1 cellular context compared by ENCODE assay signal in the genomic region with DNA sequence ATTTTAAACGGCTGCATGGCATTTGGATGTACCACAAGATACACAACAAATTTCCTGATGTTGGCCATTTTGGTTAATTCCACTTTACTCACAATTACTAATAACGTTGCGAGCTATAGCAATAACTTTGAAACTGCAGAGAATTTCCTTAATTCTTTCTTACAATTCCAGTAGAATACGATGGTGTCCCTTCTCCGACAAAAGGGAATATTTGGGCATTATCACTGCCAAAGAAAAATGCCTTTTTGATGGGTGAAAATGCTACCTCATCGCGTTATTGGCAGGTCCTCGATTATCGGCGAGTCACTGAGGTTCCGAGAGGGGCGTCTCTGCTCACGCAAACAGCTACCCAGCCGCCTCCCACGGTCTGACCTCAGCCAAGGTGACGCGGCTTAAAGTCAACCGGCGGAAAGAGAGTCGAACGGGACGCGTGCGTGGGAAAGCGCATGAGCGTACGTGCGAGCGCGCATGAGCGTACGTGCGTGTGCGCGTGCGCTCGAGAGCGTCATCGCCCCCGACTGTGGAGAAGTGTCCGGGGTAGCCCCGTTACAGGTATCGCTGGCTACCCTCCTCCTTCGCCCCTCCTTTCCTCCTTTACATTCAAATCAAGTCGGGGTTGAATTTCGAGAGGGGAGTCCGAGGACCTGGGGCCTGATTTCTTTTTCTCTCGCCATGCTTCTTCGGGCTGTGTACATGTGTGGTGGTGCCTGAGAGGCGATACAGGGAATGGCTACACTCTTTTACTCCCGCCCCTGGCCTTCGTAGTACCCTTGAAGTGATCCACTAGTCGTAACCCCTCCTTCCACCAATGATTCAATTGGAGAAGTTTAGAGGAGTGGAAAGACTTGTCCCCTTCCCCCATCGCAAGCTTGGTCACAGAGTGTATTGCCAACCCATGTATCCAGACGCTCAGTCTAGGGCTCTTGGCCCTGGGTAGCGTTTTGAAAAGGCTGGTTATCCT.
TF ChIP-seq lines count a peak whose summit lies in the region.

TSS of gene OXSM (plus strand) at position 495 of the 961 bp plus-strand sequence. CDS start 931 bp downstream, outside the sequence.

TF ChIP-seq in K562, 482 proteins besides CTCF, POLR2A, EP300 and RAD21 (continued from another document and continues in another):
- peak; percentile 47; the same call in 1 of the 2 replicates for TF ChIP-seq BRD4 (IDR thresholded peaks at IDR 0.05)
- TF ChIP-seq THRA (IDR thresholded peaks at IDR 0.05), result no peak
- TF ChIP-seq SRSF1 (IDR thresholded peaks at IDR 0.05; ENCODE audit: low read depth, low read length), result no peak
- TF ChIP-seq ZNF398 (CRISPR knock-in tag; IDR thresholded peaks at IDR 0.05), result no peak
- no peak for TF ChIP-seq PHF21A (IDR thresholded peaks at IDR 0.05; ENCODE audit: borderline replicate concordance, low read depth)
- no peak; the same call in 1 of the 2 replicates for TF ChIP-seq KLF13 (tag; IDR thresholded peaks at IDR 0.05; ENCODE audit: borderline replicate concordance, low read depth)
- no peak for TF ChIP-seq TSC22D4 (tag; IDR thresholded peaks at IDR 0.05)
- TF ChIP-seq, protein P1, sequence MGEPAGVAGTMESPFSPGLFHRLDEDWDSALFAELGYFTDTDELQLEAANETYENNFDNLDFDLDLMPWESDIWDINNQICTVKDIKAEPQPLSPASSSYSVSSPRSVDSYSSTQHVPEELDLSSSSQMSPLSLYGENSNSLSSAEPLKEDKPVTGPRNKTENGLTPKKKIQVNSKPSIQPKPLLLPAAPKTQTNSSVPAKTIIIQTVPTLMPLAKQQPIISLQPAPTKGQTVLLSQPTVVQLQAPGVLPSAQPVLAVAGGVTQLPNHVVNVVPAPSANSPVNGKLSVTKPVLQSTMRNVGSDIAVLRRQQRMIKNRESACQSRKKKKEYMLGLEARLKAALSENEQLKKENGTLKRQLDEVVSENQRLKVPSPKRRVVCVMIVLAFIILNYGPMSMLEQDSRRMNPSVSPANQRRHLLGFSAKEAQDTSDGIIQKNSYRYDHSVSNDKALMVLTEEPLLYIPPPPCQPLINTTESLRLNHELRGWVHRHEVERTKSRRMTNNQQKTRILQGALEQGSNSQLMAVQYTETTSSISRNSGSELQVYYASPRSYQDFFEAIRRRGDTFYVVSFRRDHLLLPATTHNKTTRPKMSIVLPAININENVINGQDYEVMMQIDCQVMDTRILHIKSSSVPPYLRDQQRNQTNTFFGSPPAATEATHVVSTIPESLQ (CRISPR knock-in tag; IDR thresholded peaks at IDR 0.05), result no peak
- TF ChIP-seq RHOXF2B (CRISPR knock-in tag; conservative IDR thresholded peaks at IDR 0.05), result no peak
- TF ChIP-seq NFE2L1 (tag; IDR thresholded peaks at IDR 0.05; ENCODE audit: borderline replicate concordance, low read depth), result peak; percentile 33; the same call in 1 of the 2 replicates
- TF ChIP-seq, protein P2, sequence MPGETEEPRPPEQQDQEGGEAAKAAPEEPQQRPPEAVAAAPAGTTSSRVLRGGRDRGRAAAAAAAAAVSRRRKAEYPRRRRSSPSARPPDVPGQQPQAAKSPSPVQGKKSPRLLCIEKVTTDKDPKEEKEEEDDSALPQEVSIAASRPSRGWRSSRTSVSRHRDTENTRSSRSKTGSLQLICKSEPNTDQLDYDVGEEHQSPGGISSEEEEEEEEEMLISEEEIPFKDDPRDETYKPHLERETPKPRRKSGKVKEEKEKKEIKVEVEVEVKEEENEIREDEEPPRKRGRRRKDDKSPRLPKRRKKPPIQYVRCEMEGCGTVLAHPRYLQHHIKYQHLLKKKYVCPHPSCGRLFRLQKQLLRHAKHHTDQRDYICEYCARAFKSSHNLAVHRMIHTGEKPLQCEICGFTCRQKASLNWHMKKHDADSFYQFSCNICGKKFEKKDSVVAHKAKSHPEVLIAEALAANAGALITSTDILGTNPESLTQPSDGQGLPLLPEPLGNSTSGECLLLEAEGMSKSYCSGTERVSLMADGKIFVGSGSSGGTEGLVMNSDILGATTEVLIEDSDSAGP (CRISPR knock-in tag; IDR thresholded peaks at IDR 0.05), result no peak
- no peak for TF ChIP-seq MCM5 (IDR thresholded peaks at IDR 0.05; ENCODE audit: low read depth)
- TF ChIP-seq ZNF609 (CRISPR knock-in tag; IDR thresholded peaks at IDR 0.05; ENCODE audit: borderline replicate concordance), result no peak; the same call in 1 of the 2 replicates
- peak; percentile 27 to 58 for TF ChIP-seq FOXA3 (CRISPR knock-in tag; conservative IDR thresholded peaks at IDR 0.05 in 1 of 2, IDR thresholded peaks at IDR 0.05 in 1 of 2)
- no peak for TF ChIP-seq ZNF140 (CRISPR knock-in tag; IDR thresholded peaks at IDR 0.05)
- TF ChIP-seq ELF2 (CRISPR knock-in tag; IDR thresholded peaks at IDR 0.05), result peak; percentile 45; the same call in 1 of the 2 replicates
- no peak for TF ChIP-seq ZNF79 (CRISPR knock-in tag; IDR thresholded peaks at IDR 0.05; ENCODE audit: low read depth)
- no peak for TF ChIP-seq BCL6 (CRISPR knock-in tag; IDR thresholded peaks at IDR 0.05)
- peak; percentile 98 for TF ChIP-seq CXXC5 (CRISPR knock-in tag; IDR thresholded peaks at IDR 0.05)
- no peak for TF ChIP-seq STAT5A (IDR thresholded peaks at IDR 0.05; ENCODE audit: borderline replicate concordance, low read length)
- no peak for TF ChIP-seq ZNF507 (tag; conservative IDR thresholded peaks at IDR 0.05)
- TF ChIP-seq KAT2B (IDR thresholded peaks at IDR 0.05; ENCODE audit: low read depth, low read length), result no peak
- no peak for TF ChIP-seq MEF2D (tag; conservative IDR thresholded peaks at IDR 0.05; ENCODE audit: low read depth)
- TF ChIP-seq RCOR1 (IDR thresholded peaks at IDR 0.05; ENCODE audit: borderline replicate concordance in 1 of 2, low read depth in 2 of 2, low read length in 2 of 2), result peak in 1 of 2 experiments; percentile 53; a peak in 1 of 4 replicates
- peak; percentile 28 for TF ChIP-seq HDAC3 (IDR thresholded peaks at IDR 0.05; ENCODE audit: borderline replicate concordance, partially characterized antibody)
- TF ChIP-seq SIN3B (IDR thresholded peaks at IDR 0.05; ENCODE audit: low read depth), result peak; percentile 33
- TF ChIP-seq DLX4 (CRISPR knock-in tag; IDR thresholded peaks at IDR 0.05), result no peak
- TF ChIP-seq SAP30 (IDR thresholded peaks at IDR 0.05; ENCODE audit: borderline replicate concordance, insufficient read depth, low read depth, low read length, poor library complexity, severe bottlenecking), result peak; percentile 30
- TF ChIP-seq, protein P3, sequence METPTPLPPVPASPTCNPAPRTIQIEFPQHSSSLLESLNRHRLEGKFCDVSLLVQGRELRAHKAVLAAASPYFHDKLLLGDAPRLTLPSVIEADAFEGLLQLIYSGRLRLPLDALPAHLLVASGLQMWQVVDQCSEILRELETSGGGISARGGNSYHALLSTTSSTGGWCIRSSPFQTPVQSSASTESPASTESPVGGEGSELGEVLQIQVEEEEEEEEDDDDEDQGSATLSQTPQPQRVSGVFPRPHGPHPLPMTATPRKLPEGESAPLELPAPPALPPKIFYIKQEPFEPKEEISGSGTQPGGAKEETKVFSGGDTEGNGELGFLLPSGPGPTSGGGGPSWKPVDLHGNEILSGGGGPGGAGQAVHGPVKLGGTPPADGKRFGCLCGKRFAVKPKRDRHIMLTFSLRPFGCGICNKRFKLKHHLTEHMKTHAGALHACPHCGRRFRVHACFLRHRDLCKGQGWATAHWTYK (CRISPR knock-in tag; IDR thresholded peaks at IDR 0.05), result 0 out of 2 replicates have a peak, but pooled peaks have one; percentile 58
- TF ChIP-seq FOXA1 (IDR thresholded peaks at IDR 0.05; ENCODE audit: borderline replicate concordance), result no peak
- TF ChIP-seq ZNF280A (IDR thresholded peaks at IDR 0.05; ENCODE audit: low read depth, partially characterized antibody), result no peak
- TF ChIP-seq THAP12 (CRISPR knock-in tag; IDR thresholded peaks at IDR 0.05), result peak; percentile 87
- TF ChIP-seq TEAD4 (IDR thresholded peaks at IDR 0.05; ENCODE audit: low read length), result peak; percentile 38; the same call in 1 of the 2 replicates
- TF ChIP-seq TEAD4 (CRISPR knock-in tag; IDR thresholded peaks at IDR 0.05; ENCODE audit: borderline replicate concordance), result no peak
- TF ChIP-seq MTA3 (IDR thresholded peaks at IDR 0.05; ENCODE audit: borderline replicate concordance), result peak; percentile 94
- TF ChIP-seq SMAD4 (CRISPR knock-in tag; conservative IDR thresholded peaks at IDR 0.05), result peak; percentile 49
- TF ChIP-seq ZNF217 (CRISPR knock-in tag; IDR thresholded peaks at IDR 0.05), result no peak
